Comparison of ENCODE assay signal across 2 cellular contexts in genomic region chrX:114611018-114611619, GRCh38.
TF ChIP-seq lines count a peak whose summit lies in the region.

No MANE protein-coding gene starts in this region.

TF ChIP-seq in A549, 52 proteins besides CTCF, POLR2A, EP300 and RAD21:
- TF ChIP-seq ZC3H11A (IDR thresholded peaks at IDR 0.05) (no peak), EHF (CRISPR knock-in tag; IDR thresholded peaks at IDR 0.05) (no peak), HES2 (IDR thresholded peaks at IDR 0.05) (no peak), SMC3 (IDR thresholded peaks at IDR 0.05) (peak; percentile 51; the same call in 2 of the 3 replicates), CHD2 (IDR thresholded peaks at IDR 0.05; ENCODE audit: low read length, partially characterized antibody) (no peak), REST (IDR thresholded peaks at IDR 0.05) (no peak)

TF ChIP-seq in GM12878, 131 proteins besides CTCF, POLR2A, EP300 and RAD21:
- TF ChIP-seq SMC3 (IDR thresholded peaks at IDR 0.05; ENCODE audit: borderline replicate concordance, low read length), result peak; percentile 46; the same call in 1 of the 2 replicates
- no peak for TF ChIP-seq RELA (IDR thresholded peaks at IDR 0.05; ENCODE audit: borderline replicate concordance, partially characterized antibody)
- no peak for TF ChIP-seq RELB (IDR thresholded peaks at IDR 0.05; ENCODE audit: low read depth)
- no peak for TF ChIP-seq CBX5 (IDR thresholded peaks at IDR 0.05; ENCODE audit: low read depth)
TF ChIP-seq in GM12878: peak in this region for 1.
